In the genomic region with DNA sequence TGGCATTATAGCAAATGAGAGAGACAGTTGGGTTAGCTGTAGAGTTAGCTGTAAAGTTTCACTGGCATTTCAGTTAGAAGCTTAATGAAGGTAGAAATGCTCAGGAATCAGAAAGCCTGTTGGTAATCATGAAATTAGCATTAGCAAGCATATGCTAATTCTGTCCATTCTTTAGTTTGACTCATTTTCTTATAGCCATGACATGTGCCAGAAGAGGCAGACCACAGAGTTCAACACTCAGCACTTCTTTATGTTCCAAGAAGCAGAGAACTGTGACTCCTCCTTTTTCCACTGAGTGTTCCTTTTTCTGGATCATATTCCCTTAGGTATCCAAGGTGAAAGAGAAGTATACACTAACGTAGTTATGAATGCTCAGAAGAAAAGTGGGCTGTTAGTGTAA, we compare ENCODE assay signal across 23 cellular contexts.
"Had no signal": no experiment of that assay in that cellular context is flagged by ENCODE, and none has a peak within 500 bp of the region (broad histone marks: within the 10 kb centered on the region; RNA-seq: fewer than 3 reads in every experiment).

No MANE protein-coding gene starts in this region.

- H3K36me3 ChIP-seq: esophagus muscularis mucosa, ovary, sigmoid colon, uterus had no signal

- H3K4me2 ChIP-seq: smooth muscle cell had no signal

- DNase-seq: activated CD4-positive, alpha-beta T cell treated with anti-CD3 and anti-CD28 coated beads for 4 hours; activated CD4-positive, alpha-beta T cell treated with anti-CD3 and anti-CD28 coated beads, Interleukin-2, amount 50 U/mL, for 4 hours; activated effector memory CD4-positive, alpha-beta T cell treated with anti-CD3 and anti-CD28 coated beads, Interleukin-2, amount 50 U/mL, for 16 hours; activated naive CD4-positive, alpha-beta T cell treated with anti-CD3 and anti-CD28 coated beads for 36 hours; activated naive CD8-positive, alpha-beta T cell treated with anti-CD3 and anti-CD28 coated beads, Interleukin-2, amount 10 ng/mL, durations not matched to agents 7 days and 5 days; activated T-cell treated with anti-CD3 and anti-CD28 coated beads for 4 hours; amygdala; left cardiac atrium; mammary epithelial cell; midbrain; naive thymus-derived CD4-positive, alpha-beta T cell; ovary; sigmoid colon; stimulated activated CD4-positive, alpha-beta T cell treated with anti-CD3 and anti-CD28 coated beads, Interleukin-1b, Interleukin-23, amount 100 ng/mL, for 48 hours; stimulated activated CD4-positive, alpha-beta T cell treated with anti-CD3 and anti-CD28 coated beads, Interleukin-4, amount 100 ng/mL, for 4 hours; stimulated activated CD8-positive, alpha-beta memory T cell treated with anti-CD3 and anti-CD28 coated beads, Interleukin-4, amount 100 ng/mL, for 48 hours; stimulated activated naive CD8-positive, alpha-beta T cell treated with anti-CD3 and anti-CD28 coated beads, Interleukin-15, amount 100 ng/mL, for 72 hours; substantia nigra; T-helper 1 cell; uterus had no signal

- H3K27ac ChIP-seq: coronary artery, esophagus muscularis mucosa, ovary, sigmoid colon, uterus had no signal

- H3K4me1 ChIP-seq: esophagus muscularis mucosa, sigmoid colon, uterus had no signal

- H3K27me3 ChIP-seq: esophagus muscularis mucosa, ovary, sigmoid colon, uterus had no signal

- H3K4me3 ChIP-seq: coronary artery, esophagus muscularis mucosa, ovary, sigmoid colon, smooth muscle cell, uterus had no signal

- H3K9me3 ChIP-seq: esophagus muscularis mucosa, ovary, uterus had no signal
